In the genomic region with DNA sequence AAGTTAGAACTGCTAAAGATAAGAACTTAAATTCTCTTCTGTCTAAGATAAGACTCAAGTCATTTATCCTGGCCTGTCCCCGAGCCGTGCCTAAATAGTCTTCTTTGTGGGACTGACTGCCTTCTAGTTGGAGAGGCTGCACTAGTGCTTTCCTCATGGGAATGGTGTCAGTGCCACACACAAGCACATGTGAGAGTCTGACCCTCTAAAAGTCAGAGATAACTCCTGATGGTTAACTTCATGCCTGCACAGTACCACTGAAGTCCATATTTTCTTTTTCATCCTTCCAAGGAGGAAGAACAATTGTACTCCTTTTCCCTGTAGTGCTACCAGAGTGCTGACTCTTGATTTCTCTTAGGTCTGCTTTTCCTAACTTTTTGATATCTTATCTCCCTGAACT, we compare ENCODE assay signal across 28 cellular contexts.
"Had no signal": no experiment of that assay in that cellular context is flagged by ENCODE, and none has a peak within 500 bp of the region (broad histone marks: within the 10 kb centered on the region; RNA-seq: fewer than 3 reads in every experiment).

No MANE protein-coding gene starts in this region.

- H3K9me3 Mint-ChIP-seq: activated CD4-positive, alpha-beta memory T cell treated with anti-CD3 and anti-CD28 coated beads, Interleukin-2, amount 10 ng/mL, durations not matched to agents 7 days and 5 days; activated CD4-positive, alpha-beta T cell treated with anti-CD3 and anti-CD28 coated beads, Interleukin-2, amount 10 ng/mL, durations not matched to agents 7 days and 5 days; activated naive CD4-positive, alpha-beta T cell treated with anti-CD3 and anti-CD28 coated beads, Interleukin-2, amount 10 ng/mL, durations not matched to agents 7 days and 5 days; activated T-cell treated with anti-CD3 and anti-CD28 coated beads, Interleukin-2, amount 50 U/mL, for 24 hours; activated T-cell treated with anti-CD3 and anti-CD28 coated beads, Interleukin-2, amount 50 U/mL, for 72 hours had no signal

- H3K36me3 ChIP-seq: colonic mucosa, esophagus squamous epithelium, gastroesophageal sphincter had no signal

- ATAC-seq: activated T-cell treated with anti-CD3 and anti-CD28 coated beads, Interleukin-2, amount 50 U/mL, for 72 hours; body of pancreas; gastroesophageal sphincter; WTC11 had no signal

- H3K27ac Mint-ChIP-seq: activated CD4-positive, alpha-beta memory T cell treated with anti-CD3 and anti-CD28 coated beads, Interleukin-2, amount 10 ng/mL, durations not matched to agents 7 days and 5 days; activated CD4-positive, alpha-beta T cell treated with anti-CD3 and anti-CD28 coated beads, Interleukin-2, amount 10 ng/mL, durations not matched to agents 7 days and 5 days; activated naive CD4-positive, alpha-beta T cell treated with anti-CD3 and anti-CD28 coated beads, Interleukin-2, amount 10 ng/mL, durations not matched to agents 7 days and 5 days; activated naive CD8-positive, alpha-beta T cell; activated T-cell treated with anti-CD3 and anti-CD28 coated beads, Interleukin-2, amount 50 U/mL, for 24 hours; activated T-cell treated with anti-CD3 and anti-CD28 coated beads, Interleukin-2, amount 50 U/mL, for 72 hours; WTC11 had no signal

- H3K4me1 ChIP-seq: body of pancreas, colonic mucosa had no signal

- H3K27me3 ChIP-seq: body of pancreas, colonic mucosa, esophagus squamous epithelium, gastroesophageal sphincter had no signal

- DNase-seq: activated CD4-positive, alpha-beta memory T cell treated with anti-CD3 and anti-CD28 coated beads, Interleukin-2, amount 10 ng/mL, durations not matched to agents 7 days and 5 days; activated CD4-positive, alpha-beta T cell treated with anti-CD3 and anti-CD28 coated beads for 1 hour; activated CD4-positive, alpha-beta T cell treated with anti-CD3 and anti-CD28 coated beads for 4 hours; activated CD4-positive, alpha-beta T cell treated with anti-CD3 and anti-CD28 coated beads, Interleukin-2, amount 10 ng/mL, durations not matched to agents 7 days and 5 days; activated CD4-positive, alpha-beta T cell treated with anti-CD3 and anti-CD28 coated beads, Interleukin-2, amount 50 U/mL, for 4 hours; activated CD8-positive, alpha-beta memory T cell treated with anti-CD3 and anti-CD28 coated beads, Interleukin-2, amount 50 U/mL, for 48 hours; activated gamma-delta T cell; activated naive CD4-positive, alpha-beta T cell; activated naive CD4-positive, alpha-beta T cell treated with anti-CD3 and anti-CD28 coated beads, Interleukin-2, amount 10 ng/mL, durations not matched to agents 7 days and 5 days; activated T-cell treated with anti-CD3 and anti-CD28 coated beads for 4 hours; activated T-cell treated with anti-CD3 and anti-CD28 coated beads, Interleukin-2, amount 50 U/mL, for 24 hours; activated T-cell treated with anti-CD3 and anti-CD28 coated beads, Interleukin-2, amount 50 U/mL, for 72 hours; amniotic stem cell; aorta; body of pancreas; central memory CD4-positive, alpha-beta T cell; cerebellar nuclear complex; colonic mucosa; effector CD8-positive, alpha-beta T cell; esophagus squamous epithelium; foreskin melanocyte; T-helper 2 cell had no signal

- H3K9me3 ChIP-seq: body of pancreas, colonic mucosa, esophagus squamous epithelium, gastroesophageal sphincter had no signal

- FAIRE-seq: endometrium, endothelial cell of umbilical vein had no signal

- H3K36me3 Mint-ChIP-seq: activated naive CD4-positive, alpha-beta T cell treated with anti-CD3 and anti-CD28 coated beads, Interleukin-2, amount 10 ng/mL, durations not matched to agents 7 days and 5 days; activated naive CD8-positive, alpha-beta T cell; WTC11 had no signal

- H3K4me3 Mint-ChIP-seq: activated CD4-positive, alpha-beta memory T cell treated with anti-CD3 and anti-CD28 coated beads, Interleukin-2, amount 10 ng/mL, durations not matched to agents 7 days and 5 days; activated CD4-positive, alpha-beta T cell treated with anti-CD3 and anti-CD28 coated beads, Interleukin-2, amount 10 ng/mL, durations not matched to agents 7 days and 5 days; activated naive CD4-positive, alpha-beta T cell treated with anti-CD3 and anti-CD28 coated beads, Interleukin-2, amount 10 ng/mL, durations not matched to agents 7 days and 5 days; activated naive CD8-positive, alpha-beta T cell; activated T-cell treated with anti-CD3 and anti-CD28 coated beads, Interleukin-2, amount 50 U/mL, for 24 hours; activated T-cell treated with anti-CD3 and anti-CD28 coated beads, Interleukin-2, amount 50 U/mL, for 72 hours; WTC11 had no signal

- H3K4me3 ChIP-seq: body of pancreas, colonic mucosa, esophagus squamous epithelium, gastroesophageal sphincter had no signal

- H3K27ac ChIP-seq: body of pancreas, colonic mucosa, epithelial cell of prostate, esophagus squamous epithelium, gastroesophageal sphincter had no signal
